ENCODE assay signal across 1 cellular context in genomic region chr3:23916886-23917815, GRCh38.
TF ChIP-seq lines count a peak whose summit lies in the region.

TSS of gene NKIRAS1 (minus strand) at chr3:23916990. CDS start at chr3:23910904, 6,086 bp downstream.
TSS of gene RPL15 (plus strand) at chr3:23917132. CDS start at chr3:23917860, 728 bp downstream.

TF ChIP-seq in GM12878, 131 proteins besides CTCF, POLR2A, EP300 and RAD21 (continued from another document and continues in another):
- TF ChIP-seq CUX1 (IDR thresholded peaks at IDR 0.05; ENCODE audit: insufficient replicate concordance, low read depth, low read length) (no peak), MYB (IDR thresholded peaks at IDR 0.05; ENCODE audit: borderline replicate concordance, low read depth, low read length) (no peak), SMAD1 (IDR thresholded peaks at IDR 0.05; ENCODE audit: low read depth, partially characterized antibody) (peak; percentile 91), MTA2 (IDR thresholded peaks at IDR 0.05; ENCODE audit: low read depth) (no peak), YY1 (IDR thresholded peaks at IDR 0.05; ENCODE audit: low read depth, low read length) (peak; percentile 96), TCF3 (IDR thresholded peaks at IDR 0.05; ENCODE audit: borderline replicate concordance, insufficient read depth, low read depth, low read length) (peak; percentile 87; the same call in 1 of the 2 replicates), POLR2AphosphoS5 (IDR thresholded peaks at IDR 0.05; ENCODE audit: low read length) (peak; percentile 100), ZZZ3 (IDR thresholded peaks at IDR 0.05; ENCODE audit: control insufficient read depth, insufficient read length, low read depth) (no peak), HCFC1 (IDR thresholded peaks at IDR 0.05; ENCODE audit: low read length) (peak; percentile 97), MEF2A (IDR thresholded peaks at IDR 0.05; ENCODE audit: insufficient read depth, low read depth, low read length) (peak; percentile 51), FOS (IDR thresholded peaks at IDR 0.05; ENCODE audit: borderline replicate concordance, extremely low read depth, insufficient read length) (no peak), IRF4 (IDR thresholded peaks at IDR 0.05; ENCODE audit: low read depth, low read length) (peak; percentile 75; the same call in 1 of the 2 replicates), MEF2B (IDR thresholded peaks at IDR 0.05; ENCODE audit: partially characterized antibody, poor library complexity, severe bottlenecking) (peak; percentile 54), BACH1 (IDR thresholded peaks at IDR 0.05; ENCODE audit: borderline replicate concordance) (peak; percentile 24), KDM1A (IDR thresholded peaks at IDR 0.05; ENCODE audit: borderline replicate concordance) (no peak), ZBTB4 (CRISPR knock-in tag; IDR thresholded peaks at IDR 0.05) (no peak), IKZF1 (conservative IDR thresholded peaks at IDR 0.05) (peak; percentile 83), ZNF217 (IDR thresholded peaks at IDR 0.05) (no peak), SMAD5 (IDR thresholded peaks at IDR 0.05; ENCODE audit: low read depth) (peak; percentile 99), RFX5 (IDR thresholded peaks at IDR 0.05; ENCODE audit: low read depth, low read length) (no peak), POLR2AphosphoS2 (IDR thresholded peaks at IDR 0.05; ENCODE audit: low read depth, low read length) (peak; percentile 99), JUNB (IDR thresholded peaks at IDR 0.05) (no peak), FOXK2 (IDR thresholded peaks at IDR 0.05) (no peak), MYC (IDR thresholded peaks at IDR 0.05; ENCODE audit: insufficient read depth, insufficient read length, insufficient replicate concordance, low read length, severe bottlenecking) (peak; percentile 93), TBL1XR1 (IDR thresholded peaks at IDR 0.05; ENCODE audit: low read depth, low read length) (peak; percentile 69; the same call in 1 of the 2 replicates), ETV6 (conservative IDR thresholded peaks at IDR 0.05 in 1 of 2, IDR thresholded peaks at IDR 0.05 in 1 of 2; ENCODE audit: borderline replicate concordance in 1 of 2, low read depth in 1 of 2) (no peak), CHD2 (IDR thresholded peaks at IDR 0.05; ENCODE audit: borderline replicate concordance, low read depth, low read length) (peak; percentile 91), MLLT1 (IDR thresholded peaks at IDR 0.05) (peak; percentile 92), NFIC (IDR thresholded peaks at IDR 0.05; ENCODE audit: low read depth, low read length) (no peak; the same call in 1 of the 2 replicates), SMC3 (IDR thresholded peaks at IDR 0.05; ENCODE audit: borderline replicate concordance, low read length) (no peak), RUNX3 (IDR thresholded peaks at IDR 0.05; ENCODE audit: low read length) (peak; percentile 80), POU2F2 (IDR thresholded peaks at IDR 0.05; ENCODE audit: borderline replicate concordance, low read depth, low read length) (peak; percentile 97), FOXM1 (IDR thresholded peaks at IDR 0.05; ENCODE audit: low read depth, low read length) (0 out of 2 replicates have a peak, but pooled peaks have one; percentile 37), DPF2 (IDR thresholded peaks at IDR 0.05) (no peak)
- TF ChIP-seq, protein P1, sequence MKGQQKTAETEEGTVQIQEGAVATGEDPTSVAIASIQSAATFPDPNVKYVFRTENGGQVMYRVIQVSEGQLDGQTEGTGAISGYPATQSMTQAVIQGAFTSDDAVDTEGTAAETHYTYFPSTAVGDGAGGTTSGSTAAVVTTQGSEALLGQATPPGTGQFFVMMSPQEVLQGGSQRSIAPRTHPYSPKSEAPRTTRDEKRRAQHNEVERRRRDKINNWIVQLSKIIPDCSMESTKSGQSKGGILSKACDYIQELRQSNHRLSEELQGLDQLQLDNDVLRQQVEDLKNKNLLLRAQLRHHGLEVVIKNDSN (IDR thresholded peaks at IDR 0.05; ENCODE audit: borderline replicate concordance, extremely low read length, insufficient read depth, low read depth, low read length), result no peak
- TF ChIP-seq, protein P2, sequence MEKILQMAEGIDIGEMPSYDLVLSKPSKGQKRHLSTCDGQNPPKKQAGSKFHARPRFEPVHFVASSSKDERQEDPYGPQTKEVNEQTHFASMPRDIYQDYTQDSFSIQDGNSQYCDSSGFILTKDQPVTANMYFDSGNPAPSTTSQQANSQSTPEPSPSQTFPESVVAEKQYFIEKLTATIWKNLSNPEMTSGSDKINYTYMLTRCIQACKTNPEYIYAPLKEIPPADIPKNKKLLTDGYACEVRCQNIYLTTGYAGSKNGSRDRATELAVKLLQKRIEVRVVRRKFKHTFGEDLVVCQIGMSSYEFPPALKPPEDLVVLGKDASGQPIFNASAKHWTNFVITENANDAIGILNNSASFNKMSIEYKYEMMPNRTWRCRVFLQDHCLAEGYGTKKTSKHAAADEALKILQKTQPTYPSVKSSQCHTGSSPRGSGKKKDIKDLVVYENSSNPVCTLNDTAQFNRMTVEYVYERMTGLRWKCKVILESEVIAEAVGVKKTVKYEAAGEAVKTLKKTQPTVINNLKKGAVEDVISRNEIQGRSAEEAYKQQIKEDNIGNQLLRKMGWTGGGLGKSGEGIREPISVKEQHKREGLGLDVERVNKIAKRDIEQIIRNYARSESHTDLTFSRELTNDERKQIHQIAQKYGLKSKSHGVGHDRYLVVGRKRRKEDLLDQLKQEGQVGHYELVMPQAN (conservative IDR thresholded peaks at IDR 0.05), result peak; percentile 84
- TF ChIP-seq, protein P3, sequence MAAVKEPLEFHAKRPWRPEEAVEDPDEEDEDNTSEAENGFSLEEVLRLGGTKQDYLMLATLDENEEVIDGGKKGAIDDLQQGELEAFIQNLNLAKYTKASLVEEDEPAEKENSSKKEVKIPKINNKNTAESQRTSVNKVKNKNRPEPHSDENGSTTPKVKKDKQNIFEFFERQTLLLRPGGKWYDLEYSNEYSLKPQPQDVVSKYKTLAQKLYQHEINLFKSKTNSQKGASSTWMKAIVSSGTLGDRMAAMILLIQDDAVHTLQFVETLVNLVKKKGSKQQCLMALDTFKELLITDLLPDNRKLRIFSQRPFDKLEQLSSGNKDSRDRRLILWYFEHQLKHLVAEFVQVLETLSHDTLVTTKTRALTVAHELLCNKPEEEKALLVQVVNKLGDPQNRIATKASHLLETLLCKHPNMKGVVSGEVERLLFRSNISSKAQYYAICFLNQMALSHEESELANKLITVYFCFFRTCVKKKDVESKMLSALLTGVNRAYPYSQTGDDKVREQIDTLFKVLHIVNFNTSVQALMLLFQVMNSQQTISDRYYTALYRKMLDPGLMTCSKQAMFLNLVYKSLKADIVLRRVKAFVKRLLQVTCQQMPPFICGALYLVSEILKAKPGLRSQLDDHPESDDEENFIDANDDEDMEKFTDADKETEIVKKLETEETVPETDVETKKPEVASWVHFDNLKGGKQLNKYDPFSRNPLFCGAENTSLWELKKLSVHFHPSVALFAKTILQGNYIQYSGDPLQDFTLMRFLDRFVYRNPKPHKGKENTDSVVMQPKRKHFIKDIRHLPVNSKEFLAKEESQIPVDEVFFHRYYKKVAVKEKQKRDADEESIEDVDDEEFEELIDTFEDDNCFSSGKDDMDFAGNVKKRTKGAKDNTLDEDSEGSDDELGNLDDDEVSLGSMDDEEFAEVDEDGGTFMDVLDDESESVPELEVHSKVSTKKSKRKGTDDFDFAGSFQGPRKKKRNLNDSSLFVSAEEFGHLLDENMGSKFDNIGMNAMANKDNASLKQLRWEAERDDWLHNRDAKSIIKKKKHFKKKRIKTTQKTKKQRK (IDR thresholded peaks at IDR 0.05; ENCODE audit: low read depth, low read length), result no peak
- TF ChIP-seq, protein P4, sequence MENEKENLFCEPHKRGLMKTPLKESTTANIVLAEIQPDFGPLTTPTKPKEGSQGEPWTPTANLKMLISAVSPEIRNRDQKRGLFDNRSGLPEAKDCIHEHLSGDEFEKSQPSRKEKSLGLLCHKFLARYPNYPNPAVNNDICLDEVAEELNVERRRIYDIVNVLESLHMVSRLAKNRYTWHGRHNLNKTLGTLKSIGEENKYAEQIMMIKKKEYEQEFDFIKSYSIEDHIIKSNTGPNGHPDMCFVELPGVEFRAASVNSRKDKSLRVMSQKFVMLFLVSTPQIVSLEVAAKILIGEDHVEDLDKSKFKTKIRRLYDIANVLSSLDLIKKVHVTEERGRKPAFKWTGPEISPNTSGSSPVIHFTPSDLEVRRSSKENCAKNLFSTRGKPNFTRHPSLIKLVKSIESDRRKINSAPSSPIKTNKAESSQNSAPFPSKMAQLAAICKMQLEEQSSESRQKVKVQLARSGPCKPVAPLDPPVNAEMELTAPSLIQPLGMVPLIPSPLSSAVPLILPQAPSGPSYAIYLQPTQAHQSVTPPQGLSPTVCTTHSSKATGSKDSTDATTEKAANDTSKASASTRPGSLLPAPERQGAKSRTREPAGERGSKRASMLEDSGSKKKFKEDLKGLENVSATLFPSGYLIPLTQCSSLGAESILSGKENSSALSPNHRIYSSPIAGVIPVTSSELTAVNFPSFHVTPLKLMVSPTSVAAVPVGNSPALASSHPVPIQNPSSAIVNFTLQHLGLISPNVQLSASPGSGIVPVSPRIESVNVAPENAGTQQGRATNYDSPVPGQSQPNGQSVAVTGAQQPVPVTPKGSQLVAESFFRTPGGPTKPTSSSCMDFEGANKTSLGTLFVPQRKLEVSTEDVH (IDR thresholded peaks at IDR 0.05; ENCODE audit: low read depth, partially characterized antibody), result peak; percentile 62
